In genomic region chr3:9809239-9809614, GRCh38 we compare ENCODE assay signal across 8 cellular contexts. TPM values are rescaled to one million over a fixed set of nuclear protein-coding genes. Genes with fewer than 3 reads are reported as not detected.
DNase-seq lines count a peak whose midpoint lies in the region; ATAC-seq and TF ChIP-seq lines count a peak whose summit lies in the region.

No MANE protein-coding gene starts in this region.

- TF ChIP-seq CTCF in chondrocyte (IDR thresholded peaks at IDR 0.05) (no peak), GM10248 (IDR thresholded peaks at IDR 0.05; ENCODE audit: control extremely low read depth, extremely low read depth, low read depth, missing control alignments) (no peak)

- peaks cover 13% of the 10 kb centered on the region for H3K36me3 Mint-ChIP-seq in chondrocyte (ENCODE audit: low read depth)
- H3K36me3 Mint-ChIP-seq in naive thymus-derived CD4-positive, alpha-beta T cell, result peaks cover 0 to 27% (median 3%) of the 10 kb centered on the region in 5 donors

- POLR2A ChIA-PET in naive thymus-derived CD4-positive, alpha-beta T cell (lab: Charles Lee), result interaction anchor here (0.5 to 5.9 kb wide), 17 partner anchors 8 to 511 kb away, joined by 3 to 61 read pairs (median 4); partner anchors contain the start of genes ARPC4, BRPF1, CRELD1 and JAGN1
- POLR2A ChIA-PET in GM10248 (lab: Yijun Ruan, JAX), result no interaction called here

- intact Hi-C loops in naive thymus-derived CD4-positive, alpha-beta T cell (cut with micrococcal nuclease), result loop anchor here (1.0 to 5.0 kb wide), 6 partner anchors 16 to 124 kb away; partner anchors contain the start of genes RPUSD3 (in 2 of the 2), ARPC4 (in 1 of the 2), CRELD1 (in 1 of the 2) and JAGN1 (in 1 of the 2)

- H3K4me1 ChIP-seq in naive thymus-derived CD4-positive, alpha-beta T cell (ENCODE audit: control insufficient read depth in 2 of 2, insufficient read depth in 2 of 2, low read length in 2 of 2), result peaks cover 21 to 28% of the 10 kb centered on the region in 2 donors

- peak overlapping the region; percentile 90 for H3K27ac ChIP-seq in naive thymus-derived CD4-positive, alpha-beta T cell (ENCODE audit: low read depth, low read length)

- no peaks in the 10 kb centered on the region for H3K27me3 ChIP-seq in naive thymus-derived CD4-positive, alpha-beta T cell (ENCODE audit: control insufficient read depth in 2 of 2, insufficient read depth in 2 of 2, low read length in 2 of 2)

- H3K36me3 ChIP-seq in naive thymus-derived CD4-positive, alpha-beta T cell (ENCODE audit: control insufficient read depth in 2 of 3, insufficient read depth in 3 of 3, low read length in 3 of 3), result peaks cover 10 to 31% (median 19%) of the 10 kb centered on the region in 3 experiments

- H3K4me3 Mint-ChIP-seq in chondrocyte (ENCODE audit: unreplicated experiment), result peak overlapping the region; percentile 81
- peak overlapping the region; percentile 89 to 96 (median 92) for H3K4me3 Mint-ChIP-seq in naive thymus-derived CD4-positive, alpha-beta T cell

- no peaks in the 10 kb centered on the region for H3K9me3 Mint-ChIP-seq in chondrocyte (ENCODE audit: low read depth)
- H3K9me3 Mint-ChIP-seq in naive thymus-derived CD4-positive, alpha-beta T cell, result no peaks in the 10 kb centered on the region

- ATAC-seq in GM18861 (IDR thresholded peaks at IDR 0.05; ENCODE audit: unreplicated experiment), result peak; percentile 13
- no peak for ATAC-seq in naive thymus-derived CD4-positive, alpha-beta T cell
- no peak for ATAC-seq in GM19452 (IDR thresholded peaks at IDR 0.05; ENCODE audit: unreplicated experiment)

- peak overlapping the region; percentile 95 for H3K27ac Mint-ChIP-seq in chondrocyte (ENCODE audit: unreplicated experiment)
- peak overlapping the region; percentile 92 to 98 (median 96) for H3K27ac Mint-ChIP-seq in naive thymus-derived CD4-positive, alpha-beta T cell

- H3K27me3 Mint-ChIP-seq in chondrocyte (ENCODE audit: low read depth), result no peaks in the 10 kb centered on the region
- no peaks in the 10 kb centered on the region for H3K27me3 Mint-ChIP-seq in naive thymus-derived CD4-positive, alpha-beta T cell

- H3K4me1 Mint-ChIP-seq in chondrocyte (ENCODE audit: low read depth), result peaks cover 35% of the 10 kb centered on the region
- peaks cover 31 to 42% (median 39%) of the 10 kb centered on the region in 7 donors for H3K4me1 Mint-ChIP-seq in naive thymus-derived CD4-positive, alpha-beta T cell

- CTCF ChIA-PET in naive thymus-derived CD4-positive, alpha-beta T cell (lab: Charles Lee), result interaction anchor here (1.1 kb wide), 1 partner anchor 16 kb away, joined by 3 read pairs; the partner anchor contains the start of gene ARPC4
- CTCF ChIA-PET in GM10248 (lab: Yijun Ruan, JAX), result interaction anchor here (1.1 to 2.2 kb wide), 2 partner anchors 17 to 306 kb away, joined by 3 to 5 read pairs; partner anchors contain the start of genes ARPC4 and TADA3

- H3K4me3 ChIP-seq in naive thymus-derived CD4-positive, alpha-beta T cell (ENCODE audit: low read length), result peak overlapping the region; percentile 76

- DNase-seq in NCI-H524 treated with DMSO at 0.1 percent for 48 hours (lab: John Stamatoyannopoulos, UW), result peak; percentile 16
- no peak for DNase-seq in chondrocyte (ENCODE audit: low spot score)
- peak in 3 of 9 donors; percentile 10 to 19 (median 13) for DNase-seq in naive thymus-derived CD4-positive, alpha-beta T cell
- DNase-seq in epidermal melanocyte (ENCODE audit: insufficient read length, low spot score), result no peak
- DNase-seq in GM10248 (ENCODE audit: extremely low spot score), result no peak
- DNase-seq in SIG-M5 (lab: John Stamatoyannopoulos, UW), result no peak

- no peaks in the 10 kb centered on the region for H3K9me3 ChIP-seq in naive thymus-derived CD4-positive, alpha-beta T cell (ENCODE audit: control insufficient read depth in 2 of 3, low read length in 3 of 3)

RNA-seq across cellular contexts. Expression of gene TTLL3, which starts 0.8 kb away (rescaled TPM):
- total RNA-seq in chondrocyte, result 31.5 to 44.9 TPM (median 38.7 TPM) in 3 replicates
- 100 to 1,000 TPM in 1 of 5 experiments, 10 to 100 TPM in 4; 54.9 to 106 (median 68.0) TPM for total RNA-seq in naive thymus-derived CD4-positive, alpha-beta T cell
- 1 to 10 TPM; 2.5 to 3.3 TPM for polyA plus RNA-seq in naive thymus-derived CD4-positive, alpha-beta T cell

RNA-seq across cellular contexts. Expression of gene ARPC4, which starts 16.3 kb away (rescaled TPM):
- 150 to 179 TPM (median 177 TPM) in 3 replicates for total RNA-seq in chondrocyte
- 100 to 1,000 TPM; 128 to 273 (median 129) TPM for total RNA-seq in naive thymus-derived CD4-positive, alpha-beta T cell
- 100 to 1,000 TPM; 205 to 212 TPM for polyA plus RNA-seq in naive thymus-derived CD4-positive, alpha-beta T cell

RNA-seq across cellular contexts. Expression of gene TADA3, which starts 17.0 kb away (rescaled TPM):
- 42.2 to 69.9 TPM (median 69.6 TPM) in 3 replicates for total RNA-seq in chondrocyte
- total RNA-seq in naive thymus-derived CD4-positive, alpha-beta T cell, result 10 to 100 TPM; 31.6 to 67.4 (median 36.8) TPM
- 10 to 100 TPM; 44.3 to 69.5 TPM for polyA plus RNA-seq in naive thymus-derived CD4-positive, alpha-beta T cell

RNA-seq across cellular contexts. Expression of gene RPUSD3, which starts 34.6 kb away (rescaled TPM):
- total RNA-seq in chondrocyte, result 26.9 to 31.4 TPM (median 27.7 TPM) in 3 replicates
- 10 to 100 TPM; 17.7 to 61.2 (median 58.0) TPM for total RNA-seq in naive thymus-derived CD4-positive, alpha-beta T cell
- 10 to 100 TPM; 67.3 to 72.6 TPM for polyA plus RNA-seq in naive thymus-derived CD4-positive, alpha-beta T cell

RNA-seq across cellular contexts. Expression of gene CAMK1, which starts 39.5 kb away (rescaled TPM):
- total RNA-seq in chondrocyte, result 9.7 to 20.9 TPM (median 19.3 TPM) in 3 replicates
- 10 to 100 TPM in 2 of 5 experiments, 1 to 10 TPM in 3; 2.1 to 36.3 (median 2.5) TPM for total RNA-seq in naive thymus-derived CD4-positive, alpha-beta T cell
- 1 to 10 TPM in 1 of 2 donors, under 1 TPM in 1; 0.85 to 2.1 TPM for polyA plus RNA-seq in naive thymus-derived CD4-positive, alpha-beta T cell
